1 cellular context compared by ENCODE assay signal in genomic region chr16:749010-749409, GRCh38.
TF ChIP-seq lines count a peak whose summit lies in the region.

No MANE protein-coding gene starts in this region.

TF ChIP-seq in WTC11, 78 proteins besides CTCF, POLR2A, EP300 and RAD21:
- no peak for TF ChIP-seq ZBTB43 (CRISPR knock-in tag; IDR thresholded peaks at IDR 0.05)
- no peak for TF ChIP-seq ATF1 (CRISPR knock-in tag; IDR thresholded peaks at IDR 0.05)
- TF ChIP-seq, protein P1, sequence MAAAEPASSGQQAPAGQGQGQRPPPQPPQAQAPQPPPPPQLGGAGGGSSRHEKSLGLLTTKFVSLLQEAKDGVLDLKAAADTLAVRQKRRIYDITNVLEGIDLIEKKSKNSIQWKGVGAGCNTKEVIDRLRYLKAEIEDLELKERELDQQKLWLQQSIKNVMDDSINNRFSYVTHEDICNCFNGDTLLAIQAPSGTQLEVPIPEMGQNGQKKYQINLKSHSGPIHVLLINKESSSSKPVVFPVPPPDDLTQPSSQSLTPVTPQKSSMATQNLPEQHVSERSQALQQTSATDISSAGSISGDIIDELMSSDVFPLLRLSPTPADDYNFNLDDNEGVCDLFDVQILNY (CRISPR knock-in tag; IDR thresholded peaks at IDR 0.05) = no peak
- no peak for TF ChIP-seq ZNF416 (CRISPR knock-in tag; IDR thresholded peaks at IDR 0.05)
- no peak for TF ChIP-seq SMAD4 (CRISPR knock-in tag; IDR thresholded peaks at IDR 0.05)
- TF ChIP-seq ZNF219 (CRISPR knock-in tag; IDR thresholded peaks at IDR 0.05; ENCODE audit: borderline replicate concordance) = no peak
- TF ChIP-seq, protein P2, sequence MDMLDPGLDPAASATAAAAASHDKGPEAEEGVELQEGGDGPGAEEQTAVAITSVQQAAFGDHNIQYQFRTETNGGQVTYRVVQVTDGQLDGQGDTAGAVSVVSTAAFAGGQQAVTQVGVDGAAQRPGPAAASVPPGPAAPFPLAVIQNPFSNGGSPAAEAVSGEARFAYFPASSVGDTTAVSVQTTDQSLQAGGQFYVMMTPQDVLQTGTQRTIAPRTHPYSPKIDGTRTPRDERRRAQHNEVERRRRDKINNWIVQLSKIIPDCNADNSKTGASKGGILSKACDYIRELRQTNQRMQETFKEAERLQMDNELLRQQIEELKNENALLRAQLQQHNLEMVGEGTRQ (CRISPR knock-in tag; IDR thresholded peaks at IDR 0.05) = no peak
- TF ChIP-seq SOX15 (CRISPR knock-in tag; IDR thresholded peaks at IDR 0.05) = no peak
- no peak for TF ChIP-seq ZNF671 (CRISPR knock-in tag; IDR thresholded peaks at IDR 0.05)
- TF ChIP-seq ZNF138 (CRISPR knock-in tag; conservative IDR thresholded peaks at IDR 0.05) = no peak
- TF ChIP-seq OVOL2 (CRISPR knock-in tag; IDR thresholded peaks at IDR 0.05; ENCODE audit: borderline replicate concordance) = no peak
- no peak for TF ChIP-seq JAZF1 (CRISPR knock-in tag; IDR thresholded peaks at IDR 0.05)
- TF ChIP-seq ZBTB21 (CRISPR knock-in tag; IDR thresholded peaks at IDR 0.05; ENCODE audit: borderline replicate concordance) = no peak
- no peak for TF ChIP-seq GABPB1 (CRISPR knock-in tag; IDR thresholded peaks at IDR 0.05)
- no peak for TF ChIP-seq CREM (CRISPR knock-in tag; IDR thresholded peaks at IDR 0.05)
- TF ChIP-seq, protein P3, sequence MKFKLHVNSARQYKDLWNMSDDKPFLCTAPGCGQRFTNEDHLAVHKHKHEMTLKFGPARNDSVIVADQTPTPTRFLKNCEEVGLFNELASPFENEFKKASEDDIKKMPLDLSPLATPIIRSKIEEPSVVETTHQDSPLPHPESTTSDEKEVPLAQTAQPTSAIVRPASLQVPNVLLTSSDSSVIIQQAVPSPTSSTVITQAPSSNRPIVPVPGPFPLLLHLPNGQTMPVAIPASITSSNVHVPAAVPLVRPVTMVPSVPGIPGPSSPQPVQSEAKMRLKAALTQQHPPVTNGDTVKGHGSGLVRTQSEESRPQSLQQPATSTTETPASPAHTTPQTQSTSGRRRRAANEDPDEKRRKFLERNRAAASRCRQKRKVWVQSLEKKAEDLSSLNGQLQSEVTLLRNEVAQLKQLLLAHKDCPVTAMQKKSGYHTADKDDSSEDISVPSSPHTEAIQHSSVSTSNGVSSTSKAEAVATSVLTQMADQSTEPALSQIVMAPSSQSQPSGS (CRISPR knock-in tag; IDR thresholded peaks at IDR 0.05; ENCODE audit: borderline replicate concordance, low read depth) = no peak
- TF ChIP-seq ATF3 (CRISPR knock-in tag; conservative IDR thresholded peaks at IDR 0.05) = no peak
